Comparison of ENCODE assay signal across 22 cellular contexts in genomic region chr15:62488383-62488782, GRCh38.
DNase-seq lines count a peak whose midpoint lies in the region; ATAC-seq and TF ChIP-seq lines count a peak whose summit lies in the region.
"Had no signal": no experiment of that assay in that cellular context is flagged by ENCODE, and none has a peak within 500 bp of the region (broad histone marks: within the 10 kb centered on the region; RNA-seq: fewer than 3 reads in every experiment).

No MANE protein-coding gene starts in this region.

- H3K27me3 Mint-ChIP-seq in nephron progenitor cell (ENCODE audit: low read depth, poor library complexity) = no peaks in the 10 kb centered on the region

- H3K4me1 Mint-ChIP-seq in nephron progenitor cell = peaks cover 39% of the 10 kb centered on the region
- H3K4me1 Mint-ChIP-seq: CD14-positive monocyte; CD8-positive, alpha-beta memory T cell had no signal

- DNase-seq in EH (ENCODE audit: low read depth) = peak; percentile 46
- DNase-seq in fibroblast of peridontal ligament (ENCODE audit: extremely low read depth) = peak; percentile 52
- no peak for DNase-seq in nephron progenitor cell
- DNase-seq in stromal cell of bone marrow (ENCODE audit: low read depth) = peak; percentile 57
- DNase-seq in amniotic stem cell (lab: John Stamatoyannopoulos, UW) = no peak
- no peak for DNase-seq in NCI-H2227 (lab: John Stamatoyannopoulos, UW; ENCODE audit: unreplicated experiment)
- no peak for DNase-seq in NOMO-1 treated with DMSO at 0.1 percent for 48 hours (lab: John Stamatoyannopoulos, UW; ENCODE audit: unreplicated experiment)
- DNase-seq: 8988T; ACHN; AML-193; BE2C; Calu3; CD4-positive, alpha-beta T cell; CD8-positive, alpha-beta memory T cell; DMS53; DMS79 treated with DMSO at 0.1 percent for 48 hours; GM23248; H7; HCEC 1CT had no signal

- ATAC-seq in HG02885 (IDR thresholded peaks at IDR 0.05; ENCODE audit: poor library complexity, unreplicated experiment) = no peak
- ATAC-seq: A549 had no signal

- H3K9me3 Mint-ChIP-seq in nephron progenitor cell = no peaks in the 10 kb centered on the region
- H3K9me3 Mint-ChIP-seq: CD4-positive, alpha-beta T cell; CD8-positive, alpha-beta memory T cell had no signal

- H3K27ac Mint-ChIP-seq in nephron progenitor cell = peak overlapping the region; percentile 53
- H3K27ac Mint-ChIP-seq: CD14-positive monocyte; CD4-positive, alpha-beta T cell had no signal

- no peak for TF ChIP-seq CTCF in nephron progenitor cell (IDR thresholded peaks at IDR 0.05)

- no peak overlapping the region for H3K4me3 Mint-ChIP-seq in nephron progenitor cell
- H3K4me3 Mint-ChIP-seq: CD14-positive monocyte; CD4-positive, alpha-beta T cell; CD8-positive, alpha-beta memory T cell had no signal

- no peaks in the 10 kb centered on the region for H3K36me3 Mint-ChIP-seq in nephron progenitor cell (ENCODE audit: low read depth)
- H3K36me3 Mint-ChIP-seq: CD14-positive monocyte; CD8-positive, alpha-beta memory T cell had no signal

Comparison
In these comparisons a context has a peak if more than half of its experiments do, and no peak if none do; other contexts are left out.
1. DNase-seq: peak in EH (single experiment), fibroblast of peridontal ligament (single experiment) and stromal cell of bone marrow (single experiment); none in nephron progenitor cell (single experiment), amniotic stem cell (single experiment), NCI-H2227 (single experiment) and NOMO-1 treated with DMSO at 0.1 percent for 48 hours (single experiment).